Comparison of ENCODE assay signal across 8 cellular contexts in genomic region chr1:72284398-72285073, GRCh38. TPM values are rescaled to one million over a fixed set of nuclear protein-coding genes. Genes with fewer than 3 reads are reported as not detected.
A peak's percentile ranks its signal among the peaks of the same experiment; 100 is the strongest.
DNase-seq lines count a peak whose midpoint lies in the region; ATAC-seq and TF ChIP-seq lines count a peak whose summit lies in the region.

No MANE protein-coding gene starts in this region.

- peak overlapping the region; percentile 83 for H3K4me3 ChIP-seq in fibroblast of the aortic adventitia (ENCODE audit: low read depth, low read length)

- H3K27me3 Mint-ChIP-seq in WTC11 (ENCODE audit: low read depth) = peaks cover 16% of the 10 kb centered on the region
- peaks cover 5 to 16% of the 10 kb centered on the region in 2 donors for H3K27me3 Mint-ChIP-seq in natural killer cell treated with Interleukin-12 subunit alpha and Interleukin-12 subunit beta and Interleukin-15 and Interleukin-18, amount 100 ng/mL, for 72 hours

- TF ChIP-seq CTCF in WTC11 (IDR thresholded peaks at IDR 0.05) = no peak
- peak; percentile 2 for TF ChIP-seq CTCF in fibroblast of the aortic adventitia (IDR thresholded peaks at IDR 0.05; ENCODE audit: insufficient read depth, low read length)

- H3K27ac Mint-ChIP-seq in WTC11 = no peak overlapping the region
- H3K27ac Mint-ChIP-seq in natural killer cell treated with Interleukin-12 subunit alpha and Interleukin-12 subunit beta and Interleukin-15 and Interleukin-18, amount 100 ng/mL, for 72 hours = no peak overlapping the region

- CTCF ChIA-PET in WTC11 (lab: Charles Lee) = interaction anchor here (1.0 to 1.1 kb wide), 2 partner anchors 38 to 100 kb away, joined by 3 to 4 read pairs; no protein-coding TSS in a partner anchor

- ATAC-seq in HG02642 (IDR thresholded peaks at IDR 0.05; ENCODE audit: poor library complexity, unreplicated experiment) = peak; percentile 52
- peak; percentile 22 for ATAC-seq in WTC11
- peak; percentile 51 to 60 for ATAC-seq in natural killer cell treated with Interleukin-12 subunit alpha and Interleukin-12 subunit beta and Interleukin-15 and Interleukin-18, amount 100 ng/mL, for 72 hours

- DNase-seq in stimulated activated CD4-positive, alpha-beta T cell treated with anti-CD3 and anti-CD28 coated beads, Interleukin-1b, Interleukin-23, amount 100 ng/mL, for 48 hours = peak; percentile 54
- DNase-seq in stimulated activated CD4-positive, alpha-beta T cell treated with anti-CD3 and anti-CD28 coated beads, Interleukin-4, amount 100 ng/mL, for 4 hours = no peak
- DNase-seq in NCI-H128 (lab: John Stamatoyannopoulos, UW; ENCODE audit: unreplicated experiment) (peak; percentile 35), WTC11 (ENCODE audit: low spot score) (peak; percentile 54), fibroblast of the aortic adventitia (ENCODE audit: low read depth) (peak; percentile 92), germinal center (ENCODE audit: low spot score) (no peak)
- no peak for DNase-seq in natural killer cell treated with Interleukin-12 subunit alpha and Interleukin-12 subunit beta and Interleukin-15 and Interleukin-18, amount 100 ng/mL, for 72 hours (ENCODE audit: low spot score)

- H3K36me3 Mint-ChIP-seq in WTC11 = no peaks in the 10 kb centered on the region
- H3K36me3 Mint-ChIP-seq in natural killer cell treated with Interleukin-12 subunit alpha and Interleukin-12 subunit beta and Interleukin-15 and Interleukin-18, amount 100 ng/mL, for 72 hours = no peaks in the 10 kb centered on the region

- POLR2A ChIA-PET in WTC11 (lab: Charles Lee) = interaction anchor here (0.6 kb wide), 2 partner anchors 229 to 665 kb away, joined by 4 to 5 read pairs; no protein-coding TSS in a partner anchor

- no peak overlapping the region for H3K4me3 Mint-ChIP-seq in WTC11
- no peak overlapping the region for H3K4me3 Mint-ChIP-seq in natural killer cell treated with Interleukin-12 subunit alpha and Interleukin-12 subunit beta and Interleukin-15 and Interleukin-18, amount 100 ng/mL, for 72 hours

- H3K4me1 Mint-ChIP-seq in WTC11 = peaks cover 13% of the 10 kb centered on the region
- peaks cover 15 to 16% of the 10 kb centered on the region in 2 donors for H3K4me1 Mint-ChIP-seq in natural killer cell treated with Interleukin-12 subunit alpha and Interleukin-12 subunit beta and Interleukin-15 and Interleukin-18, amount 100 ng/mL, for 72 hours (ENCODE audit: low read depth in 2 of 2)

- no peaks in the 10 kb centered on the region for H3K9me3 Mint-ChIP-seq in WTC11
- no peaks in the 10 kb centered on the region for H3K9me3 Mint-ChIP-seq in natural killer cell treated with Interleukin-12 subunit alpha and Interleukin-12 subunit beta and Interleukin-15 and Interleukin-18, amount 100 ng/mL, for 72 hours

TF ChIP-seq in WTC11, 78 proteins besides CTCF, POLR2A, EP300 and RAD21:
- TF ChIP-seq OVOL2 (CRISPR knock-in tag; IDR thresholded peaks at IDR 0.05; ENCODE audit: borderline replicate concordance) (no peak), CBFB (CRISPR knock-in tag; IDR thresholded peaks at IDR 0.05; ENCODE audit: low read depth) (no peak), ZNF416 (CRISPR knock-in tag; IDR thresholded peaks at IDR 0.05) (no peak), ETV6 (CRISPR knock-in tag; IDR thresholded peaks at IDR 0.05) (no peak), NFYB (CRISPR knock-in tag; conservative IDR thresholded peaks at IDR 0.05; ENCODE audit: low read depth) (no peak), ZNF232 (CRISPR knock-in tag; IDR thresholded peaks at IDR 0.05) (no peak), TEAD1 (CRISPR knock-in tag; IDR thresholded peaks at IDR 0.05) (peak; percentile 49; the same call in 1 of the 2 replicates)

RNA-seq across cellular contexts. Expression of gene NEGR1, which starts 2.2 kb away (rescaled TPM):
- 2.7 to 3.0 TPM (median 2.9 TPM) in 3 replicates for total RNA-seq in WTC11 (2021)
- total RNA-seq in fibroblast of the aortic adventitia (ENCODE audit: low replicate concordance) = 1.1 and 20.7 TPM in 2 replicates
- total RNA-seq in natural killer cell treated with Interleukin-12 subunit alpha and Interleukin-12 subunit beta and Interleukin-15 and Interleukin-18, amount 100 ng/mL, for 72 hours = not detected

Comparison
In these comparisons a context has a peak if more than half of its experiments do, and no peak if none do; other contexts are left out.
1. DNase-seq: peak in stimulated activated CD4-positive, alpha-beta T cell treated with anti-CD3 and anti-CD28 coated beads, Interleukin-1b, Interleukin-23, amount 100 ng/mL, for 48 hours (single experiment), NCI-H128 (single experiment), WTC11 (single experiment) and fibroblast of the aortic adventitia (single experiment); none in stimulated activated CD4-positive, alpha-beta T cell treated with anti-CD3 and anti-CD28 coated beads, Interleukin-4, amount 100 ng/mL, for 4 hours (0 of 2), natural killer cell treated with Interleukin-12 subunit alpha and Interleukin-12 subunit beta and Interleukin-15 and Interleukin-18, amount 100 ng/mL, for 72 hours (single experiment) and germinal center (single experiment).
2. Peak in every context shown above with its lines, with median percentiles within 50 percentile points of each other: ATAC-seq.